ENCODE assay signal across 8 cellular contexts in the genomic region with DNA sequence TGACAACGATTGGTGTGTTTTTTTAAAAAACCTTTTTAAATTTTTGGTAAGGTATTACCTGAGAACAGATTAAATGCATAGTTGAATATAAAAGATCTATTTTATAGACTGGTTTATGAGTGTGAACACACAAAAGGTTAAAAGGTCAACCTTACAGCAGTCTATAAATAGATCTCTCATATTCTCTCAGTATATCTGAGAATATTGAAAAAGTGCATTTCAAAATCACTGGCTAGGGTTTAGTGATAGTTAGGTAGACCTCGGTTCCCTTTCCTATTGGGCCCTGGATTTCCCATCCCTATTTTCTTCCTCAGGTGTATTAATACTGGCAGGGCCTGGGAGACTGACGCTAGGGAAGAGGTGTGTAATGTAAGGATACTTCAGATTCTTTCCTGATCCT. TPM values are rescaled to one million over a fixed set of nuclear protein-coding genes. Genes with fewer than 3 reads are reported as not detected.
DNase-seq lines count a peak whose midpoint lies in the region; ATAC-seq and TF ChIP-seq lines count a peak whose summit lies in the region.

No MANE protein-coding gene starts in this region.

- peaks cover 6% of the 10 kb centered on the region for H3K36me3 ChIP-seq in CD4-positive, CD25-positive, alpha-beta regulatory T cell (ENCODE audit: control insufficient read depth, insufficient read depth, low read length)
- H3K36me3 ChIP-seq in KMS-11 (ENCODE audit: insufficient read depth) = no peaks in the 10 kb centered on the region

- H3K4me1 Mint-ChIP-seq in CD4-positive, CD25-positive, alpha-beta regulatory T cell = peaks cover 24 to 41% (median 30%) of the 10 kb centered on the region in 4 donors
- H3K4me1 Mint-ChIP-seq in nephron = peaks cover 33% of the 10 kb centered on the region

- peak overlapping the region; percentile 88 to 96 (median 90) for H3K4me3 Mint-ChIP-seq in CD4-positive, CD25-positive, alpha-beta regulatory T cell
- H3K4me3 Mint-ChIP-seq in nephron = peak overlapping the region; percentile 83 to 87 (median 83)

- H3K79me2 ChIP-seq in KMS-11 (ENCODE audit: insufficient read depth, low read depth) = peaks cover 30% of the 10 kb centered on the region

- H3K4me3 ChIP-seq in CD4-positive, CD25-positive, alpha-beta regulatory T cell (ENCODE audit: low read depth, low read length) = peak overlapping the region; percentile 92
- H3K4me3 ChIP-seq in KMS-11 (IDR thresholded peaks at IDR 0.05; ENCODE audit: insufficient read depth, low read depth, low read length) = no peak overlapping the region

- peaks cover 10% of the 10 kb centered on the region; the same call in 1 of the 2 replicates for H4K20me1 ChIP-seq in KMS-11 (ENCODE audit: insufficient read depth)

- peak overlapping the region; percentile 27 for H2AFZ ChIP-seq in KMS-11 (ENCODE audit: low read depth)

- peak overlapping the region; percentile 76 for H3K27ac ChIP-seq in CD4-positive, CD25-positive, alpha-beta regulatory T cell (ENCODE audit: insufficient read depth, low read length, poor library complexity, severe bottlenecking)
- H3K27ac ChIP-seq in KMS-11 (peak overlapping the region; percentile 61; the same call in 1 of the 2 replicates), cingulate gyrus (ENCODE audit: low read depth, low read length) (peak overlapping the region; percentile 10)

- H3K9me3 ChIP-seq in CD4-positive, CD25-positive, alpha-beta regulatory T cell (ENCODE audit: control insufficient read depth in 2 of 2, low read length in 2 of 2) = no peaks in the 10 kb centered on the region

- peak overlapping the region; percentile 56; the same call in 1 of the 2 replicates for H3K9ac ChIP-seq in KMS-11

- peak overlapping the region in 2 of 3 donors; percentile 89 to 92 for H3K27ac Mint-ChIP-seq in CD4-positive, CD25-positive, alpha-beta regulatory T cell
- H3K27ac Mint-ChIP-seq in nephron = peak overlapping the region; percentile 88 to 91 (median 90)

- H3K4me1 ChIP-seq in CD4-positive, CD25-positive, alpha-beta regulatory T cell (ENCODE audit: control insufficient read depth, insufficient read depth, low read length, poor library complexity, severe bottlenecking) = peaks cover 33% of the 10 kb centered on the region
- peaks cover 34% of the 10 kb centered on the region for H3K4me1 ChIP-seq in KMS-11 (ENCODE audit: low read depth, poor library complexity, severe bottlenecking)

- peak overlapping the region; percentile 55 for H3K4me2 ChIP-seq in KMS-11

- DNase-seq in CD4-positive, CD25-positive, alpha-beta regulatory T cell = no peak
- DNase-seq in stimulated activated CD4-positive, alpha-beta T cell treated with anti-CD3 and anti-CD28 coated beads, Interleukin-4, amount 100 ng/mL, for 1 hour = no peak
- no peak for DNase-seq in kidney tubule cell (ENCODE audit: low spot score)
- no peak for DNase-seq in GM10266 (ENCODE audit: extremely low spot score)

- H3K27me3 Mint-ChIP-seq in CD4-positive, CD25-positive, alpha-beta regulatory T cell = no peaks in the 10 kb centered on the region
- H3K27me3 Mint-ChIP-seq in nephron (ENCODE audit: low read depth) = no peaks in the 10 kb centered on the region

- ATAC-seq in CD4-positive, CD25-positive, alpha-beta regulatory T cell (ENCODE audit: low read depth in 2 of 2) = no peak
- ATAC-seq in HG02840 (IDR thresholded peaks at IDR 0.05; ENCODE audit: low FRiP score, unreplicated experiment) = no peak

- H3K27me3 ChIP-seq in CD4-positive, CD25-positive, alpha-beta regulatory T cell (ENCODE audit: control insufficient read depth, insufficient read depth, low read length) = no peaks in the 10 kb centered on the region
- no peaks in the 10 kb centered on the region for H3K27me3 ChIP-seq in KMS-11 (ENCODE audit: insufficient read depth, low read depth)

- TF ChIP-seq CTCF in KMS-11 (conservative IDR thresholded peaks at IDR 0.05; ENCODE audit: low read depth, low read length) = no peak
- no peak for TF ChIP-seq CTCF in nephron (IDR thresholded peaks at IDR 0.05; ENCODE audit: unreplicated experiment in 3 of 3)
- TF ChIP-seq CTCF in GM10266 (IDR thresholded peaks at IDR 0.05; ENCODE audit: control insufficient read depth, insufficient read depth, low read depth, missing control alignments) = no peak

- H3K36me3 Mint-ChIP-seq in CD4-positive, CD25-positive, alpha-beta regulatory T cell = peaks cover 9% of the 10 kb centered on the region
- H3K36me3 Mint-ChIP-seq in nephron (ENCODE audit: low read depth) = peaks cover 18% of the 10 kb centered on the region

- peaks cover 0 to 2% (median 0%) of the 10 kb centered on the region in 7 donors for H3K9me3 Mint-ChIP-seq in CD4-positive, CD25-positive, alpha-beta regulatory T cell
- H3K9me3 Mint-ChIP-seq in nephron = no peaks in the 10 kb centered on the region

RNA-seq across cellular contexts. Expression of a gene that starts 0.7 kb away (rescaled TPM):
- total RNA-seq in CD4-positive, CD25-positive, alpha-beta regulatory T cell = 148 TPM
- polyA plus RNA-seq in CD4-positive, CD25-positive, alpha-beta regulatory T cell = 10 to 100 TPM; 28.2 to 34.3 (median 31.2) TPM

RNA-seq across cellular contexts. Expression of a gene that starts 42.8 kb away (rescaled TPM):
- 19.2 TPM for total RNA-seq in CD4-positive, CD25-positive, alpha-beta regulatory T cell
- 1 to 10 TPM; 7.4 to 9.4 (median 7.5) TPM for polyA plus RNA-seq in CD4-positive, CD25-positive, alpha-beta regulatory T cell

Comparison
In these comparisons a context has a peak if more than half of its experiments do, and no peak if none do; other contexts are left out.
1. H3K27ac ChIP-seq: peak in every context shown above with its lines; median percentile 76 in CD4-positive, CD25-positive, alpha-beta regulatory T cell; 61 in KMS-11; 10 in cingulate gyrus.